Comparison of ENCODE assay signal across 11 cellular contexts in the genomic region with DNA sequence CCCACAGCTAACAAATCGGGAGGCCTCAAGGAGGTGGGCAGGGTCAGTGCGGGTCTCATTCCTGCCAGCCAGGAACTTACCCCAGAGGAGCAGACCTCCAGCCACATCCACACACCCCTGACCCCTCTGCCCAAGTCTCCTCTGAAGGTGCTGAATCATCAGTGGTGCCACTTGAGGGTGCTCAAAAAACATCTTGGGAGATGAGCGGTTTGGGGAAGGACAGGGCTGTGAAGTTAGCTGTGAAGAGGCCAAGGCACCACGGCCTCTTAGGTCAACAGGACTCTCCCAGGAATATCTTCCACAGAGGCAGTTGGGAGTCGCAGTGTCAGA. TPM values are rescaled to one million over a fixed set of nuclear protein-coding genes. Genes with fewer than 3 reads are reported as not detected.
A peak's percentile ranks its signal among the peaks of the same experiment; 100 is the strongest.
DNase-seq lines count a peak whose midpoint lies in the region; ATAC-seq and TF ChIP-seq lines count a peak whose summit lies in the region.
"Had no signal": no experiment of that assay in that cellular context is flagged by ENCODE, and none has a peak within 500 bp of the region (broad histone marks: within the 10 kb centered on the region; RNA-seq: fewer than 3 reads in every experiment).

No MANE protein-coding gene starts in this region.

- BruUV-seq in Caco-2 (replicated peaks; lab: Mats Ljungman, UMichigan) = no TSS peak

- H3K9me3 ChIP-seq in Caco-2 (no peaks in the 10 kb centered on the region), OCI-LY1 (ENCODE audit: low read length) (no peaks in the 10 kb centered on the region), heart right ventricle (no peaks in the 10 kb centered on the region), skeletal muscle satellite cell (replicated peaks; ENCODE audit: low read length) (no peaks in the 10 kb centered on the region)
- H3K9me3 ChIP-seq: SK-N-SH had no signal

- H2AFZ ChIP-seq in OCI-LY1 (ENCODE audit: low read length) = no peak overlapping the region

- CTCF ChIA-PET in Caco-2 (lab: Charles Lee) = interaction anchor here (0.6 to 2.0 kb wide), 3 partner anchors 100 to 1056 kb away, joined by 3 to 19 read pairs (median 6); no protein-coding TSS in a partner anchor

- no peaks in the 10 kb centered on the region for H3K79me2 ChIP-seq in OCI-LY1 (ENCODE audit: insufficient read depth, low read length)

- no peaks in the 10 kb centered on the region for H3K36me3 Mint-ChIP-seq in Caco-2 (ENCODE audit: insufficient read depth, unreplicated experiment)

- H3K4me3 ChIP-seq in Caco-2 (ENCODE audit: low read depth, low read length) = no peak overlapping the region
- H3K4me3 ChIP-seq in OCI-LY1 (ENCODE audit: low read depth, low read length, poor library complexity, severe bottlenecking) = peak overlapping the region; percentile 73
- H3K4me3 ChIP-seq in heart right ventricle = peak overlapping the region; percentile 61 to 91 (median 72)
- no peak overlapping the region for H3K4me3 ChIP-seq in skeletal muscle satellite cell (ENCODE audit: low read length)

- DNase-seq in Caco-2 = no peak
- no peak for DNase-seq in heart right ventricle
- DNase-seq in posterior vena cava (ENCODE audit: low spot score) = no peak
- no peak for DNase-seq in glomerular visceral epithelial cell (ENCODE audit: extremely low spot score)
- DNase-seq in SHP77 (lab: John Stamatoyannopoulos, UW) = no peak
- DNase-seq: NCI-H2107, SK-N-SH had no signal

- peak overlapping the region; percentile 60 for H3K27ac ChIP-seq in OCI-LY1 (ENCODE audit: low read depth, low read length, poor library complexity, severe bottlenecking)
- H3K27ac ChIP-seq in heart right ventricle = peak overlapping the region in 9 of 10 donors; percentile 3 to 86 (median 82)

- no peaks in the 10 kb centered on the region for H3K27me3 Mint-ChIP-seq in Caco-2 (ENCODE audit: insufficient read depth, unreplicated experiment)

- H3K36me3 ChIP-seq in Caco-2 (ENCODE audit: control insufficient read depth, insufficient read depth, low read length) (no peaks in the 10 kb centered on the region), OCI-LY1 (ENCODE audit: insufficient read depth, low read length) (no peaks in the 10 kb centered on the region), heart right ventricle (peaks cover 0 to 4% (median 0%) of the 10 kb centered on the region in 9 donors), skeletal muscle satellite cell (ENCODE audit: insufficient read depth, low read length) (no peaks in the 10 kb centered on the region)

- TF ChIP-seq CTCF in Caco-2 (IDR thresholded peaks at IDR 0.05; ENCODE audit: insufficient read depth in 1 of 2, low read depth in 1 of 2, low read length in 1 of 2, severe bottlenecking in 1 of 2, unreplicated experiment in 1 of 2) = no peak
- no peak for TF ChIP-seq CTCF in OCI-LY1 (IDR thresholded peaks at IDR 0.05; ENCODE audit: low read length)
- TF ChIP-seq CTCF in heart right ventricle (IDR thresholded peaks at IDR 0.05) = no peak

- peak in 5 of 8 donors; percentile 1 to 10 (median 6) for ATAC-seq in heart right ventricle
- no peak for ATAC-seq in GM21360 (IDR thresholded peaks at IDR 0.05; ENCODE audit: unreplicated experiment)

- H3K27me3 ChIP-seq in Caco-2 (replicated peaks; ENCODE audit: control insufficient read depth, insufficient read depth, low read length) (no peaks in the 10 kb centered on the region), OCI-LY1 (ENCODE audit: insufficient read depth, low read length) (no peaks in the 10 kb centered on the region), heart right ventricle (peaks cover 0 to 8% (median 0%) of the 10 kb centered on the region in 7 donors), skeletal muscle satellite cell (ENCODE audit: control insufficient read depth, insufficient read depth, low read length) (peaks cover 27% of the 10 kb centered on the region)

- peaks cover under 1% of the 10 kb centered on the region for H3K4me1 ChIP-seq in Caco-2
- peaks cover 46% of the 10 kb centered on the region for H3K4me1 ChIP-seq in OCI-LY1 (ENCODE audit: insufficient read depth, low read length, severe bottlenecking)
- peaks cover 2 to 57% (median 39%) of the 10 kb centered on the region in 9 donors for H3K4me1 ChIP-seq in heart right ventricle
- H3K4me1 ChIP-seq in skeletal muscle satellite cell (ENCODE audit: control insufficient read depth, insufficient read depth, low read length) = peaks cover 17% of the 10 kb centered on the region

- H3K4me1 Mint-ChIP-seq in Caco-2 (ENCODE audit: low read depth, unreplicated experiment) = no peaks in the 10 kb centered on the region

- H4K20me1 ChIP-seq in OCI-LY1 (ENCODE audit: insufficient read depth, low read length) = no peaks in the 10 kb centered on the region

- WGBS in heart right ventricle, 2 donors = 60 to 63% methylated on average over 5 of the region's 5 CpGs

- H3K4me3 Mint-ChIP-seq in Caco-2 (ENCODE audit: unreplicated experiment) = peak overlapping the region; percentile 18

- H3F3A ChIP-seq in OCI-LY1 (ENCODE audit: insufficient read depth, low read length) = no peaks in the 10 kb centered on the region

- H3K27ac Mint-ChIP-seq in Caco-2 (ENCODE audit: unreplicated experiment) = no peak overlapping the region
- H3K27ac Mint-ChIP-seq: dendritic cell treated with granulocyte-macrophage colony-stimulating factor and Interleukin-4, amounts not matched to agents 40 ng/mL and 50 ng/mL, for 4 days had no signal

- POLR2A ChIA-PET in Caco-2 (lab: Charles Lee) = no interaction called here

- no peaks in the 10 kb centered on the region for H3K9me3 Mint-ChIP-seq in Caco-2 (ENCODE audit: unreplicated experiment)
- H3K9me3 Mint-ChIP-seq: dendritic cell treated with granulocyte-macrophage colony-stimulating factor and Interleukin-4, amounts not matched to agents 40 ng/mL and 50 ng/mL, for 4 days had no signal

- H3K4me2 ChIP-seq in OCI-LY1 (ENCODE audit: low read length) = peak overlapping the region; percentile 83
- H3K4me2 ChIP-seq in skeletal muscle satellite cell (ENCODE audit: low read length) = peak overlapping the region; percentile 89

- no peaks in the 10 kb centered on the region for H3K9me2 ChIP-seq in OCI-LY1 (ENCODE audit: low read depth, low read length)
- H3K9me2 ChIP-seq: SK-N-SH had no signal

- intact Hi-C loops in Caco-2 (cut with micrococcal nuclease; ENCODE audit: unreplicated experiment) = loop anchor here (5.0 to 10.0 kb wide), 3 partner anchors 73 to 293 kb away; no protein-coding TSS in a partner anchor
- intact Hi-C loops in heart right ventricle (cut with DNase I) = loop anchor here in 9 of 10 donors (2.0 to 10.0 kb wide), 14 partner anchors 58 to 293 kb away; a partner anchor contains a TSS
- intact Hi-C loops in posterior vena cava (cut with DNase I) = no loop called here

- H3K9ac ChIP-seq in OCI-LY1 (ENCODE audit: low read length) (peak overlapping the region; percentile 74; the same call in 1 of the 2 replicates), skeletal muscle satellite cell (ENCODE audit: low read depth, low read length) (no peak overlapping the region)

RNA-seq across cellular contexts. Expression of a gene that starts 1.2 kb away (rescaled TPM):
- total RNA-seq in Caco-2 (2022) = 1.4 and 2.2 TPM in 2 replicates
- 10 to 100 TPM; 20.8 to 62.6 (median 38.5) TPM for total RNA-seq in heart right ventricle
- polyA plus RNA-seq in heart right ventricle = 10 to 100 TPM; 33.0 to 44.6 TPM
- total RNA-seq in skeletal muscle satellite cell (2012; rRNA removed) = 1.7 and 2.0 TPM in 2 replicates
- total RNA-seq in posterior vena cava = 1 to 10 TPM; 2.1 to 3.1 TPM

RNA-seq across cellular contexts. Expression of a gene that starts 48.6 kb away (rescaled TPM):
- total RNA-seq in Caco-2 (2022) (61.6 and 63.7 TPM in 2 replicates), heart right ventricle (10 to 100 TPM; 36.4 to 65.6 (median 52.3) TPM), posterior vena cava (10 to 100 TPM; 22.8 to 26.0 TPM)
- polyA plus RNA-seq in heart right ventricle = 100 to 1,000 TPM in 1 of 2 donors, 10 to 100 TPM in 1; 62.2 to 118 TPM
- total RNA-seq in skeletal muscle satellite cell (2012; rRNA removed) = 81.5 and 85.2 TPM in 2 replicates

RNA-seq across cellular contexts. Expression of a gene that starts 50.7 kb away (rescaled TPM):
- 72.0 and 75.7 TPM in 2 replicates for total RNA-seq in Caco-2 (2022)
- 100 to 1,000 TPM in 3 of 10 donors, 10 to 100 TPM in 7; 80.8 to 110 (median 96.0) TPM for total RNA-seq in heart right ventricle
- polyA plus RNA-seq in heart right ventricle = 10 to 100 TPM; 44.9 to 47.9 TPM
- total RNA-seq in skeletal muscle satellite cell (2012; rRNA removed) = 28.1 and 29.5 TPM in 2 replicates
- total RNA-seq in posterior vena cava = 100 to 1,000 TPM; 114 to 130 TPM

Comparison
In these comparisons a context has a peak if more than half of its experiments do, and no peak if none do; other contexts are left out.
1. H3K4me3 ChIP-seq: peak in OCI-LY1 (single experiment) and heart right ventricle (10 of 10); none in Caco-2 (single experiment) and skeletal muscle satellite cell (single experiment).
2. intact Hi-C loops: an anchor here in Caco-2 (5.0 to 10.0 kb wide) and heart right ventricle (2.0 to 10.0 kb wide); none called in posterior vena cava.